Comparison of ENCODE assay signal across 19 cellular contexts in genomic region chr6:135022050-135022697, GRCh38. TPM values are rescaled to one million over a fixed set of nuclear protein-coding genes. Genes with fewer than 3 reads are reported as not detected.
A peak's percentile ranks its signal among the peaks of the same experiment; 100 is the strongest.
DNase-seq lines count a peak whose midpoint lies in the region; ATAC-seq, FAIRE-seq and TF ChIP-seq lines count a peak whose summit lies in the region.
"Had no signal": no experiment of that assay in that cellular context is flagged by ENCODE, and none has a peak within 500 bp of the region (broad histone marks: within the 10 kb centered on the region; RNA-seq: fewer than 3 reads in every experiment).

No MANE protein-coding gene starts in this region.

- H2AFZ ChIP-seq in Karpas-422 (ENCODE audit: low read length) (no peak overlapping the region), GM12878 (ENCODE audit: control insufficient read depth, low read depth, low read length) (no peak overlapping the region)
- H2AFZ ChIP-seq: GM23338 had no signal

- H3K79me2 ChIP-seq in Karpas-422 (ENCODE audit: low read length) (peaks cover 89% of the 10 kb centered on the region), GM12878 (ENCODE audit: control insufficient read depth, insufficient read depth, low read length) (peaks cover 7% of the 10 kb centered on the region)

- WGBS in GM12878 (ENCODE audit: insufficient coverage, insufficient replicate concordance, low lambda C conversion rate, missing lambda C conversion rate) = 6% methylated on average over 2 of the region's 2 CpGs

- H3K27ac Mint-ChIP-seq in natural killer cell treated with Interleukin-12 subunit alpha and Interleukin-12 subunit beta and Interleukin-15 and Interleukin-18, amount 100 ng/mL, for 72 hours = peak overlapping the region in 1 of 2 donors; percentile 31
- H3K27ac Mint-ChIP-seq in natural killer cell (peak overlapping the region in 1 of 2 donors; percentile 46), osteocyte (ENCODE audit: unreplicated experiment) (no peak overlapping the region)
- H3K27ac Mint-ChIP-seq: GM23338 had no signal

- intact Hi-C loops in natural killer cell (cut with micrococcal nuclease) (no loop called here), GM12878 (cut with micrococcal nuclease; ENCODE audit: unreplicated experiment) (no loop called here)

- H3K9ac ChIP-seq in Karpas-422 (ENCODE audit: low read length) (no peak overlapping the region), GM12878 (ENCODE audit: control insufficient read depth, insufficient read depth, low read length) (no peak overlapping the region)

- TF ChIP-seq EP300 in GM12878 (IDR thresholded peaks at IDR 0.05; ENCODE audit: borderline replicate concordance in 1 of 2, control insufficient read depth in 1 of 2, low read depth in 2 of 2, low read length in 2 of 2) = no peak

- POLR2A ChIA-PET in GM12878 (lab: Charles Lee) = interaction anchor here (0.6 to 2.6 kb wide), 10 partner anchors 10 to 206 kb away, joined by 3 to 18 read pairs (median 6); partner anchors contain the start of gene HBS1L

- no peak for DNase-seq in natural killer cell treated with Interleukin-12 subunit alpha and Interleukin-12 subunit beta and Interleukin-15 and Interleukin-18, amount 100 ng/mL, for 72 hours (ENCODE audit: low spot score)
- DNase-seq in natural killer cell (no peak), Karpas-422 (no peak), GM12878 (ENCODE audit: low read depth, low spot score) (no peak), DMS79 treated with DMSO at 0.1 percent for 48 hours (lab: John Stamatoyannopoulos, UW) (no peak), medulla oblongata (ENCODE audit: extremely low spot score) (no peak), osteocyte (ENCODE audit: extremely low spot score, unreplicated experiment) (no peak)
- DNase-seq: activated naive CD4-positive, alpha-beta T cell; Caco-2; cortex of kidney; gastrocnemius medialis; left lung; NCI-H1436; NCI-H226; uterus had no signal

- CTCF ChIA-PET in GM12878 (lab: Yijun Ruan, JAX) = interaction anchor here (1.1 to 2.4 kb wide), 11 partner anchors 10 to 78 kb away, joined by 3 to 17 read pairs (median 5); no protein-coding TSS in a partner anchor

- H3K4me1 ChIP-seq in Karpas-422 (ENCODE audit: low read length) = peaks cover 4% of the 10 kb centered on the region; the same call in 1 of the 2 replicates
- peaks cover 12% of the 10 kb centered on the region; the same call in 1 of the 2 replicates for H3K4me1 ChIP-seq in GM12878 (ENCODE audit: control insufficient read depth, insufficient read depth, low read length)
- H3K4me1 ChIP-seq: Caco-2, gastrocnemius medialis, uterus had no signal

- peaks cover 11% of the 10 kb centered on the region for H3K36me3 Mint-ChIP-seq in natural killer cell treated with Interleukin-12 subunit alpha and Interleukin-12 subunit beta and Interleukin-15 and Interleukin-18, amount 100 ng/mL, for 72 hours
- no peaks in the 10 kb centered on the region for H3K36me3 Mint-ChIP-seq in natural killer cell
- H3K36me3 Mint-ChIP-seq in osteocyte (ENCODE audit: unreplicated experiment) = peaks cover 8% of the 10 kb centered on the region

- in situ Hi-C loops in GM12878 (cut with MboI) = loop anchor here (25.0 kb wide), 1 partner anchor 1265 kb away; the partner anchor contains the start of gene BCLAF1

- H3K36me3 ChIP-seq in Karpas-422 (ENCODE audit: insufficient read depth, low read length) = peaks cover 7% of the 10 kb centered on the region; the same call in 1 of the 2 replicates
- peaks cover 0 to 3% of the 10 kb centered on the region in 2 experiments; a peak in 1 of 4 replicates for H3K36me3 ChIP-seq in GM12878 (ENCODE audit: control insufficient read depth in 2 of 2, insufficient read depth in 2 of 2, low read length in 1 of 2)
- H3K36me3 ChIP-seq: gastrocnemius medialis, left lung, uterus had no signal

- H3K27me3 Mint-ChIP-seq in natural killer cell treated with Interleukin-12 subunit alpha and Interleukin-12 subunit beta and Interleukin-15 and Interleukin-18, amount 100 ng/mL, for 72 hours = no peaks in the 10 kb centered on the region
- H3K27me3 Mint-ChIP-seq in natural killer cell (ENCODE audit: low read depth in 2 of 2) (no peaks in the 10 kb centered on the region), osteocyte (ENCODE audit: unreplicated experiment) (no peaks in the 10 kb centered on the region)

- H4K20me1 ChIP-seq in Karpas-422 (ENCODE audit: insufficient read depth, low read depth, low read length) = no peaks in the 10 kb centered on the region
- H4K20me1 ChIP-seq in GM12878 (ENCODE audit: control insufficient read depth, insufficient read depth) = no peaks in the 10 kb centered on the region

- RAD21 ChIA-PET in GM12878 (lab: Charles Lee; ENCODE audit: unreplicated experiment) = interaction anchor here (0.8 to 3.1 kb wide), 22 partner anchors 9 to 301 kb away, joined by 3 to 41 read pairs (median 5); partner anchors contain the start of gene HBS1L

- TF ChIP-seq CTCF in natural killer cell (IDR thresholded peaks at IDR 0.05) = no peak
- TF ChIP-seq CTCF in GM12878 (IDR thresholded peaks at IDR 0.05 in 2 of 3, conservative IDR thresholded peaks at IDR 0.05 in 1 of 3; ENCODE audit: control insufficient read depth in 2 of 3, extremely low read depth in 1 of 3, insufficient read depth in 1 of 3, low read depth in 3 of 3, low read length in 3 of 3) = no peak
- no peak for TF ChIP-seq CTCF in osteocyte (IDR thresholded peaks at IDR 0.05)

- H3K4me2 ChIP-seq in Karpas-422 (ENCODE audit: low read depth, low read length, poor library complexity, severe bottlenecking) = no peak overlapping the region
- peak overlapping the region; percentile 58 for H3K4me2 ChIP-seq in GM12878 (ENCODE audit: control insufficient read depth, insufficient read depth)
- H3K4me2 ChIP-seq: GM23338 had no signal

- FAIRE-seq in GM12878 (lab: Jason Lieb, UNC) = peak; percentile 89

- peaks cover 24 to 30% of the 10 kb centered on the region in 2 donors for H3K4me1 Mint-ChIP-seq in natural killer cell treated with Interleukin-12 subunit alpha and Interleukin-12 subunit beta and Interleukin-15 and Interleukin-18, amount 100 ng/mL, for 72 hours (ENCODE audit: low read depth in 2 of 2)
- peaks cover 21 to 27% of the 10 kb centered on the region in 2 donors for H3K4me1 Mint-ChIP-seq in natural killer cell
- no peaks in the 10 kb centered on the region for H3K4me1 Mint-ChIP-seq in osteocyte (ENCODE audit: unreplicated experiment)

- no peak for TF ChIP-seq RAD21 in GM12878 (IDR thresholded peaks at IDR 0.05; ENCODE audit: insufficient read depth, low read depth, low read length)

- ATAC-seq in natural killer cell treated with Interleukin-12 subunit alpha and Interleukin-12 subunit beta and Interleukin-15 and Interleukin-18, amount 100 ng/mL, for 72 hours = no peak
- ATAC-seq in natural killer cell (no peak), GM12878 (peak; percentile 45), HG03097 (IDR thresholded peaks at IDR 0.05; ENCODE audit: low FRiP score, unreplicated experiment) (no peak)
- ATAC-seq: gastrocnemius medialis, GM23338, left lung, sciatic nerve had no signal

- no peak overlapping the region for H3K4me3 ChIP-seq in Karpas-422 (ENCODE audit: low read length)
- 0 out of 2 replicates have a peak overlapping the region, but pooled peaks have one; percentile 13 for H3K4me3 ChIP-seq in GM12878
- H3K4me3 ChIP-seq: gastrocnemius medialis, GM23338, left lung, uterus had no signal

- H3K27me3 ChIP-seq in Karpas-422 (ENCODE audit: low read length) (no peaks in the 10 kb centered on the region), GM12878 (replicated peaks in 1 of 2; ENCODE audit: control insufficient read depth in 2 of 2, insufficient read depth in 2 of 2, low read length in 1 of 2) (no peaks in the 10 kb centered on the region)
- H3K27me3 ChIP-seq: gastrocnemius medialis, left lung, uterus had no signal

- no TSS peak for BruUV-seq in GM12878 (replicated peaks; lab: Mats Ljungman, UMichigan)

- no peaks in the 10 kb centered on the region for H3K9me3 ChIP-seq in Karpas-422 (ENCODE audit: low read length)
- H3K9me3 ChIP-seq in GM12878 (replicated peaks; ENCODE audit: control insufficient read depth, insufficient read depth, low read length) = no peaks in the 10 kb centered on the region; the same call in 2 of the 3 replicates
- H3K9me3 ChIP-seq: Caco-2, gastrocnemius medialis, left lung, uterus had no signal

- SMC1A ChIA-PET in GM12878 (lab: Charles Lee; ENCODE audit: uncharacterized antibody, unreplicated experiment) = interaction anchor here (0.6 to 3.9 kb wide), 28 partner anchors 10 to 644 kb away, joined by 3 to 45 read pairs (median 4); partner anchors contain the start of gene HBS1L

- H3K9me2 ChIP-seq in Karpas-422 (replicated peaks; ENCODE audit: insufficient read depth, low read length) = no peaks in the 10 kb centered on the region

- H3K9me3 Mint-ChIP-seq in natural killer cell treated with Interleukin-12 subunit alpha and Interleukin-12 subunit beta and Interleukin-15 and Interleukin-18, amount 100 ng/mL, for 72 hours = no peaks in the 10 kb centered on the region
- H3K9me3 Mint-ChIP-seq in natural killer cell (no peaks in the 10 kb centered on the region), osteocyte (ENCODE audit: unreplicated experiment) (no peaks in the 10 kb centered on the region)
- H3K9me3 Mint-ChIP-seq: GM23338 had no signal

- no peak for TF ChIP-seq POLR2A in GM12878 (IDR thresholded peaks at IDR 0.05; ENCODE audit: low read depth, low read length)

- H3K4me3 Mint-ChIP-seq in natural killer cell treated with Interleukin-12 subunit alpha and Interleukin-12 subunit beta and Interleukin-15 and Interleukin-18, amount 100 ng/mL, for 72 hours = peak overlapping the region; percentile 13
- H3K4me3 Mint-ChIP-seq in natural killer cell (no peak overlapping the region), osteocyte (ENCODE audit: unreplicated experiment) (no peak overlapping the region)
- H3K4me3 Mint-ChIP-seq: GM23338 had no signal

- H3K27ac ChIP-seq in Karpas-422 (ENCODE audit: low read length) = 0 out of 2 replicates have a peak overlapping the region, but pooled peaks have one; percentile 4
- peak overlapping the region; percentile 54; the same call in 1 of the 2 replicates for H3K27ac ChIP-seq in GM12878 (ENCODE audit: control insufficient read depth, insufficient read depth)
- H3K27ac ChIP-seq: gastrocnemius medialis, left lung, uterus, VCaP had no signal

RNA-seq across cellular contexts. Expression of gene HBS1L, which starts 32.4 kb away (rescaled TPM):
- 100 to 1,000 TPM; 137 to 215 TPM for total RNA-seq in natural killer cell treated with Interleukin-12 subunit alpha and Interleukin-12 subunit beta and Interleukin-15 and Interleukin-18, amount 100 ng/mL, for 72 hours
- 10 to 100 TPM; 75.3 to 82.2 (median 80.1) TPM for total RNA-seq in natural killer cell
- 63.6 and 69.6 TPM in 2 replicates for total RNA-seq in Karpas-422 (2014; rRNA removed; shearing (Covaris generic); ENCODE audit: low replicate concordance)
- 177 and 182 TPM in 2 replicates for total RNA-seq in GM12878 (2013; cell fraction: nucleolus; rRNA removed)
- total RNA-seq in GM12878 (2014; rRNA removed) = 67.9 and 90.2 TPM in 2 replicates
- total RNA-seq in GM12878 (2014; rRNA removed; fragmentation: Illumina TruSeq; extraction: Trizol) = 85.9 and 93.6 TPM in 2 replicates
- total RNA-seq in GM12878 (2021) = 68.1 and 79.1 TPM in 2 replicates
- polyA plus RNA-seq in GM12878 (2011; ENCODE audit: low read depth) = 74.4 TPM
- polyA plus RNA-seq in GM12878 (2011; rRNA removed) = 106 and 146 TPM in 2 replicates
- polyA plus RNA-seq in GM12878 (2011; cell fraction: cytosol; rRNA removed) = 36.2 and 41.1 TPM in 2 replicates
- 53.7 and 60.6 TPM in 2 replicates for polyA plus RNA-seq in GM12878 (2011; cell fraction: nucleus; rRNA removed)
- polyA plus RNA-seq in GM12878 (2012) = 51.2 and 61.3 TPM in 2 replicates
- 74.0 and 96.1 TPM in 2 replicates for polyA plus RNA-seq in GM12878 (2014; fragmentation: Illumina TruSeq; extraction: Trizol)
- 10 to 100 TPM; 58.7 to 83.6 TPM for polyA plus RNA-seq in GM12878 (2014; fragmentation: Nextera tagmentation; extraction: Ambion mirVana)
- polyA plus RNA-seq in GM12878 (2014; rRNA removed) = 53.4 and 71.1 TPM in 2 replicates
- 100 to 1,000 TPM; 132 to 142 TPM for polyA plus RNA-seq in GM12878 (2016; fragmentation: Nextera tagmentation; extraction: Ambion mirVana)
- polyA minus RNA-seq in GM12878 (2011; rRNA and poly(A)+ RNA removed) = 92.4 and 120 TPM in 2 replicates
- 40.5 and 42.4 TPM in 2 replicates for polyA minus RNA-seq in GM12878 (2011; cell fraction: cytosol; rRNA and poly(A)+ RNA removed)
- polyA minus RNA-seq in GM12878 (2011; cell fraction: nucleus; rRNA and poly(A)+ RNA removed) = 58.0 and 75.3 TPM in 2 replicates
- 71.4 and 77.7 TPM in 2 replicates for total RNA-seq in osteocyte
